20 cellular contexts compared by ENCODE assay signal in genomic region chr7:88614736-88615135, GRCh38.
A peak's percentile ranks its signal among the peaks of the same experiment; 100 is the strongest.
DNase-seq lines count a peak whose midpoint lies in the region; ATAC-seq and TF ChIP-seq lines count a peak whose summit lies in the region.
"Had no signal": no experiment of that assay in that cellular context is flagged by ENCODE, and none has a peak within 500 bp of the region (broad histone marks: within the 10 kb centered on the region; RNA-seq: fewer than 3 reads in every experiment).

No MANE protein-coding gene starts in this region.

- no peak overlapping the region for H3K27ac Mint-ChIP-seq in endodermal cell
- H3K27ac Mint-ChIP-seq: B cell; CD14-positive monocyte; CD4-positive, alpha-beta memory T cell; CD4-positive, CD25-positive, alpha-beta regulatory T cell; CD8-positive, alpha-beta memory T cell had no signal

- no peak overlapping the region for H3K4me2 ChIP-seq in neuronal stem cell (ENCODE audit: insufficient read depth, low read length, poor library complexity, severe bottlenecking)
- H3K4me2 ChIP-seq: A549, BLaER1 had no signal

- no peak overlapping the region for H3K23ac ChIP-seq in neuronal stem cell (ENCODE audit: low read depth, low read length, poor library complexity)

- H4K8ac ChIP-seq in neuronal stem cell (ENCODE audit: low read depth, low read length) = no peak overlapping the region

- WGBS in endodermal cell (ENCODE audit: insufficient coverage in 1 of 2, insufficient read length in 1 of 2), 2 experiments = 90% methylated on average over 3 of the region's 3 CpGs; no CpG with 5 or more reads in 1 of the 2 experiments
- no CpG with 5 or more reads among the region's 3 CpGs for WGBS in neuronal stem cell (ENCODE audit: extremely low coverage in 2 of 2, insufficient read length in 2 of 2, insufficient replicate concordance in 1 of 2), 2 donors

- H3K4me1 Mint-ChIP-seq in endodermal cell = peaks cover 14% of the 10 kb centered on the region
- H3K4me1 Mint-ChIP-seq: B cell; CD14-positive monocyte; CD4-positive, alpha-beta memory T cell; CD4-positive, CD25-positive, alpha-beta regulatory T cell; CD8-positive, alpha-beta memory T cell had no signal

- H3K14ac ChIP-seq in neuronal stem cell (ENCODE audit: low read length) = no peak overlapping the region

- H2AK5ac ChIP-seq in neuronal stem cell (ENCODE audit: low read depth, low read length) = no peak overlapping the region

- H3K9ac ChIP-seq in endodermal cell (ENCODE audit: extremely low read depth, low read length, poor library complexity, severe bottlenecking) = no peak overlapping the region
- H3K9ac ChIP-seq in neuronal stem cell (ENCODE audit: low read depth, low read length, poor library complexity) = no peak overlapping the region
- H3K9ac ChIP-seq: BLaER1 had no signal

- no peak for TF ChIP-seq CTCF in endodermal cell (conservative IDR thresholded peaks at IDR 0.05)
- TF ChIP-seq CTCF in left ventricle myocardium inferior (IDR thresholded peaks at IDR 0.05; ENCODE audit: borderline replicate concordance) = no peak

- H3K36me3 ChIP-seq in endodermal cell (ENCODE audit: control insufficient read depth, insufficient read depth, low read length) (no peaks in the 10 kb centered on the region), neuronal stem cell (replicated peaks in 1 of 2; ENCODE audit: control insufficient read depth in 2 of 2, insufficient read depth in 2 of 2, low read length in 2 of 2) (no peaks in the 10 kb centered on the region), left ventricle myocardium inferior (no peaks in the 10 kb centered on the region)
- H3K36me3 ChIP-seq: BLaER1 had no signal

- H3K4me3 Mint-ChIP-seq in endodermal cell = no peak overlapping the region
- H3K4me3 Mint-ChIP-seq: B cell; CD14-positive monocyte; CD4-positive, alpha-beta memory T cell; CD4-positive, CD25-positive, alpha-beta regulatory T cell; CD8-positive, alpha-beta memory T cell had no signal

- no peak overlapping the region for H2BK12ac ChIP-seq in neuronal stem cell (ENCODE audit: low read length)

- no peak overlapping the region for H3K18ac ChIP-seq in neuronal stem cell (ENCODE audit: low read length)

- H3K36me3 Mint-ChIP-seq in endodermal cell (ENCODE audit: low read depth) = no peaks in the 10 kb centered on the region
- H3K36me3 Mint-ChIP-seq: CD14-positive monocyte; CD4-positive, alpha-beta memory T cell; CD4-positive, CD25-positive, alpha-beta regulatory T cell; CD8-positive, alpha-beta memory T cell had no signal

- no peak overlapping the region for H2BK5ac ChIP-seq in neuronal stem cell (ENCODE audit: low read length)

- intact Hi-C loops in left ventricle myocardium inferior (cut with micrococcal nuclease) = no loop called here

- no peak overlapping the region for H3K4ac ChIP-seq in neuronal stem cell (ENCODE audit: low read length)

- peak; percentile 74 for DNase-seq in COLO829 (ENCODE audit: low spot score)
- DNase-seq in endodermal cell = no peak
- DNase-seq in neuronal stem cell (ENCODE audit: low spot score) = no peak
- no peak for DNase-seq in activated CD8-positive, alpha-beta memory T cell treated with anti-CD3 and anti-CD28 coated beads, Interleukin-2, amount 50 U/mL, for 48 hours
- no peak for DNase-seq in left ventricle myocardium inferior
- DNase-seq: AML-193; C1 segment of cervical spinal cord; Caco-2; Calu3; CD4-positive, alpha-beta memory T cell; CD4-positive, CD25-positive, alpha-beta regulatory T cell; CD8-positive, alpha-beta memory T cell; DMS79 treated with DMSO at 0.1 percent for 48 hours; GF-D8 had no signal

- H3K27ac ChIP-seq in endodermal cell (ENCODE audit: low read depth, low read length) (peak overlapping the region; percentile 6), neuronal stem cell (replicated peaks; ENCODE audit: low read length) (no peak overlapping the region), left ventricle myocardium inferior (replicated peaks) (no peak overlapping the region)
- H3K27ac ChIP-seq: 22Rv1, A549, BLaER1 had no signal

- H2BK15ac ChIP-seq in neuronal stem cell (ENCODE audit: low read length) = no peak overlapping the region

- peak overlapping the region; percentile 45 for H2AFZ ChIP-seq in neuronal stem cell (ENCODE audit: low read length)

- H3K9me3 ChIP-seq in endodermal cell (ENCODE audit: control insufficient read depth, low read length) = no peaks in the 10 kb centered on the region
- H3K9me3 ChIP-seq in neuronal stem cell (replicated peaks in 1 of 2; ENCODE audit: control insufficient read depth in 2 of 2, insufficient read depth in 1 of 2, low read depth in 1 of 2, low read length in 2 of 2) = no peaks in the 10 kb centered on the region
- no peaks in the 10 kb centered on the region for H3K9me3 ChIP-seq in left ventricle myocardium inferior (replicated peaks)
- H3K9me3 ChIP-seq: A549, BLaER1, Caco-2 had no signal

- no peak for ATAC-seq in GM19467 (IDR thresholded peaks at IDR 0.05; ENCODE audit: unreplicated experiment)
- ATAC-seq: A549 had no signal

- no peak overlapping the region for H4K91ac ChIP-seq in neuronal stem cell (ENCODE audit: low read depth, low read length, poor library complexity)

- no peaks in the 10 kb centered on the region for H3K79me1 ChIP-seq in neuronal stem cell (ENCODE audit: low read depth, low read length)

- no peak overlapping the region for H2BK120ac ChIP-seq in neuronal stem cell (ENCODE audit: low read depth, low read length)

- peaks cover 9% of the 10 kb centered on the region for H3K27me3 Mint-ChIP-seq in endodermal cell (ENCODE audit: insufficient read depth)
- H3K27me3 Mint-ChIP-seq: B cell; CD4-positive, CD25-positive, alpha-beta regulatory T cell; CD8-positive, alpha-beta memory T cell had no signal

- H3K4me1 ChIP-seq in endodermal cell (ENCODE audit: control insufficient read depth, insufficient read depth, low read length) (no peaks in the 10 kb centered on the region), neuronal stem cell (ENCODE audit: control insufficient read depth in 2 of 2, insufficient read depth in 1 of 2, low read depth in 1 of 2, low read length in 2 of 2) (peaks cover 0 to 6% of the 10 kb centered on the region in 2 donors), left ventricle myocardium inferior (no peaks in the 10 kb centered on the region)
- H3K4me1 ChIP-seq: A549, BLaER1, Caco-2 had no signal

- H3K27me3 ChIP-seq in endodermal cell (ENCODE audit: control insufficient read depth, insufficient read depth, low read length, poor library complexity, severe bottlenecking) (no peaks in the 10 kb centered on the region), neuronal stem cell (ENCODE audit: control insufficient read depth in 3 of 3, insufficient read depth in 3 of 3, low read depth in 1 of 3, low read length in 3 of 3) (no peaks in the 10 kb centered on the region), left ventricle myocardium inferior (ENCODE audit: low read depth) (no peaks in the 10 kb centered on the region)
- H3K27me3 ChIP-seq: BLaER1 had no signal

- H3K4me3 ChIP-seq in endodermal cell (ENCODE audit: low read length) = no peak overlapping the region
- no peak overlapping the region for H3K4me3 ChIP-seq in neuronal stem cell (ENCODE audit: low read length in 2 of 2)
- no peak overlapping the region for H3K4me3 ChIP-seq in left ventricle myocardium inferior
- H3K4me3 ChIP-seq: A549, BLaER1 had no signal

- H3K9me3 Mint-ChIP-seq in endodermal cell = peaks cover 4% of the 10 kb centered on the region
